In genomic region chr16:53498984-53499383, GRCh38 we compare ENCODE assay signal across 18 cellular contexts. TPM values are rescaled to one million over a fixed set of nuclear protein-coding genes. Genes with fewer than 3 reads are reported as not detected.
A peak's percentile ranks its signal among the peaks of the same experiment; 100 is the strongest.
DNase-seq lines count a peak whose midpoint lies in the region; ATAC-seq, FAIRE-seq and TF ChIP-seq lines count a peak whose summit lies in the region.
"Had no signal": no experiment of that assay in that cellular context is flagged by ENCODE, and none has a peak within 500 bp of the region (broad histone marks: within the 10 kb centered on the region; RNA-seq: fewer than 3 reads in every experiment).

No MANE protein-coding gene starts in this region.

- no peaks in the 10 kb centered on the region for H3K9me2 ChIP-seq in PC-3 (replicated peaks; ENCODE audit: low read length)

- H2AFZ ChIP-seq in PC-3 (ENCODE audit: low read length): no peak overlapping the region

- H3K9me3 ChIP-seq in esophagus muscularis mucosa (no peaks in the 10 kb centered on the region), small intestine (ENCODE audit: control insufficient read depth, low read depth) (no peaks in the 10 kb centered on the region), PC-3 (ENCODE audit: low read length) (no peaks in the 10 kb centered on the region), breast epithelium (no peaks in the 10 kb centered on the region), tibial artery (no peaks in the 10 kb centered on the region)
- H3K9me3 ChIP-seq: left ventricle myocardium inferior, ovary had no signal

- H4K20me1 ChIP-seq in PC-3 (ENCODE audit: low read length): peaks cover 8% of the 10 kb centered on the region; the same call in 1 of the 2 replicates

- BruUV-seq in PC-3 (replicated peaks; lab: Mats Ljungman, UMichigan): no TSS peak

- H3K4me1 ChIP-seq in esophagus muscularis mucosa: peaks cover 10 to 29% (median 25%) of the 10 kb centered on the region in 4 donors
- no peaks in the 10 kb centered on the region for H3K4me1 ChIP-seq in small intestine (ENCODE audit: control insufficient read depth in 2 of 2, insufficient read depth in 1 of 2, low read depth in 1 of 2, low read length in 1 of 2)
- peaks cover 15% of the 10 kb centered on the region for H3K4me1 ChIP-seq in PC-3 (ENCODE audit: insufficient read depth, low read length)
- no peaks in the 10 kb centered on the region for H3K4me1 ChIP-seq in breast epithelium
- H3K4me1 ChIP-seq in tibial artery: peaks cover 0 to 21% (median 16%) of the 10 kb centered on the region in 4 donors

- FAIRE-seq in small intestine (lab: Jason Lieb, UNC): no peak
- FAIRE-seq: GM12892 had no signal

- DNase-seq in activated CD8-positive, alpha-beta memory T cell treated with anti-CD3 and anti-CD28 coated beads, Interleukin-2, amount 10 ng/mL, durations not matched to agents 7 days and 5 days: peak; percentile 23
- no peak for DNase-seq in activated CD8-positive, alpha-beta memory T cell treated with anti-CD3 and anti-CD28 coated beads, Interleukin-2, amount 50 U/mL, for 4 hours
- no peak for DNase-seq in activated CD4-positive, alpha-beta memory T cell treated with anti-CD3 and anti-CD28 coated beads, Interleukin-2, amount 10 ng/mL, durations not matched to agents 7 days and 5 days
- DNase-seq in esophagus muscularis mucosa (ENCODE audit: extremely low spot score): peak; percentile 17
- peak; percentile 90 for DNase-seq in small intestine
- no peak for DNase-seq in PC-3
- DNase-seq in breast epithelium (ENCODE audit: low spot score in 2 of 2): no peak
- DNase-seq in tibial artery: no peak
- DNase-seq: 8988T; hypothalamus; left ventricle myocardium inferior; ovary; stimulated activated CD4-positive, alpha-beta T cell treated with anti-CD3 and anti-CD28 coated beads, Interleukin-2, amount 100 ng/mL, for 24 hours; T-helper 1 cell had no signal

- intact Hi-C loops in esophagus muscularis mucosa (cut with DNase I): no loop called here
- intact Hi-C loops in PC-3 (cut with micrococcal nuclease): no loop called here
- intact Hi-C loops in breast epithelium (cut with DNase I; ENCODE audit: low total_unique reads): no loop called here
- intact Hi-C loops in tibial artery (cut with DNase I; ENCODE audit: low total_unique reads): no loop called here

- CTCF ChIA-PET in activated CD8-positive, alpha-beta memory T cell treated with anti-CD3 and anti-CD28 coated beads, Interleukin-2, amount 10 ng/mL, durations not matched to agents 7 days and 5 days (lab: Charles Lee): interaction anchor here (1.0 to 1.5 kb wide), 3 partner anchors 8 to 21 kb away, joined by 3 to 5 read pairs (median 4); no protein-coding TSS in a partner anchor
- CTCF ChIA-PET in activated CD4-positive, alpha-beta memory T cell treated with anti-CD3 and anti-CD28 coated beads, Interleukin-2, amount 10 ng/mL, durations not matched to agents 7 days and 5 days (lab: Charles Lee): interaction anchor here (1.0 to 2.2 kb wide), 3 partner anchors 9 to 50 kb away, joined by 3 to 7 read pairs (median 3); no protein-coding TSS in a partner anchor
- CTCF ChIA-PET in PC-3 (lab: Charles Lee): no interaction called here

- peaks cover 37 to 60% (median 50%) of the 10 kb centered on the region in 4 donors for H3K36me3 ChIP-seq in esophagus muscularis mucosa
- H3K36me3 ChIP-seq in small intestine (ENCODE audit: control insufficient read depth in 2 of 2, insufficient read depth in 2 of 2, low read length in 2 of 2): peaks cover 12 to 20% of the 10 kb centered on the region in 2 donors
- H3K36me3 ChIP-seq in PC-3 (ENCODE audit: low read depth, low read length): peaks cover 4% of the 10 kb centered on the region
- H3K36me3 ChIP-seq in breast epithelium: no peaks in the 10 kb centered on the region
- peaks cover 38 to 54% (median 46%) of the 10 kb centered on the region in 3 donors for H3K36me3 ChIP-seq in tibial artery
- H3K36me3 ChIP-seq: ovary had no signal

- no peaks in the 10 kb centered on the region for H3K27me3 Mint-ChIP-seq in activated CD8-positive, alpha-beta memory T cell treated with anti-CD3 and anti-CD28 coated beads, Interleukin-2, amount 10 ng/mL, durations not matched to agents 7 days and 5 days
- no peaks in the 10 kb centered on the region for H3K27me3 Mint-ChIP-seq in activated CD4-positive, alpha-beta memory T cell treated with anti-CD3 and anti-CD28 coated beads, Interleukin-2, amount 10 ng/mL, durations not matched to agents 7 days and 5 days

- H3K27ac ChIP-seq in esophagus muscularis mucosa (replicated peaks in 1 of 4) (no peak overlapping the region), small intestine (ENCODE audit: low read depth in 1 of 2, low read length in 1 of 2) (peak overlapping the region; percentile 8 to 71), PC-3 (ENCODE audit: low read length) (no peak overlapping the region), breast epithelium (no peak overlapping the region), tibial artery (no peak overlapping the region)
- H3K27ac ChIP-seq: left ventricle myocardium inferior, ovary, RWPE1 had no signal

- no peak for ATAC-seq in activated CD8-positive, alpha-beta memory T cell treated with anti-CD3 and anti-CD28 coated beads, Interleukin-2, amount 10 ng/mL, durations not matched to agents 7 days and 5 days
- no peak for ATAC-seq in PC-3

- peaks cover 24% of the 10 kb centered on the region for H3K79me2 ChIP-seq in PC-3 (ENCODE audit: low read length)

- H3F3A ChIP-seq in PC-3 (ENCODE audit: low read length, unreplicated experiment): no peaks in the 10 kb centered on the region

- H3K4me3 ChIP-seq in esophagus muscularis mucosa (no peak overlapping the region), small intestine (ENCODE audit: low read depth in 1 of 2, low read length in 2 of 2) (no peak overlapping the region), PC-3 (ENCODE audit: low read length) (no peak overlapping the region), breast epithelium (no peak overlapping the region), tibial artery (no peak overlapping the region)
- H3K4me3 ChIP-seq: left ventricle myocardium inferior, ovary, smooth muscle cell had no signal

- TF ChIP-seq POLR2A in esophagus muscularis mucosa (IDR thresholded peaks at IDR 0.05; ENCODE audit: low read depth): no peak
- no peak for TF ChIP-seq POLR2A in breast epithelium (IDR thresholded peaks at IDR 0.05)

- TF ChIP-seq CTCF in esophagus muscularis mucosa (IDR thresholded peaks at IDR 0.05): no peak
- no peak for TF ChIP-seq CTCF in PC-3 (conservative IDR thresholded peaks at IDR 0.05; ENCODE audit: low read depth, low read length)
- TF ChIP-seq CTCF in breast epithelium (IDR thresholded peaks at IDR 0.05): no peak
- no peak for TF ChIP-seq CTCF in tibial artery (IDR thresholded peaks at IDR 0.05)

- peak overlapping the region; percentile 14 for H3K27ac Mint-ChIP-seq in activated CD8-positive, alpha-beta memory T cell treated with anti-CD3 and anti-CD28 coated beads, Interleukin-2, amount 10 ng/mL, durations not matched to agents 7 days and 5 days
- peak overlapping the region; percentile 2 for H3K27ac Mint-ChIP-seq in activated CD4-positive, alpha-beta memory T cell treated with anti-CD3 and anti-CD28 coated beads, Interleukin-2, amount 10 ng/mL, durations not matched to agents 7 days and 5 days
- H3K27ac Mint-ChIP-seq: nephron had no signal

- peaks cover 35% of the 10 kb centered on the region for H3K4me1 Mint-ChIP-seq in activated CD8-positive, alpha-beta memory T cell treated with anti-CD3 and anti-CD28 coated beads, Interleukin-2, amount 10 ng/mL, durations not matched to agents 7 days and 5 days
- peaks cover 52% of the 10 kb centered on the region for H3K4me1 Mint-ChIP-seq in activated CD4-positive, alpha-beta memory T cell treated with anti-CD3 and anti-CD28 coated beads, Interleukin-2, amount 10 ng/mL, durations not matched to agents 7 days and 5 days

- POLR2A ChIA-PET in activated CD4-positive, alpha-beta memory T cell treated with anti-CD3 and anti-CD28 coated beads, Interleukin-2, amount 10 ng/mL, durations not matched to agents 7 days and 5 days (lab: Charles Lee): interaction anchor here (1.0 to 7.2 kb wide), 5 partner anchors 9 to 64 kb away, joined by 3 to 125 read pairs (median 3); partner anchors contain the start of gene RBL2
- POLR2A ChIA-PET in PC-3 (lab: Charles Lee; ENCODE audit: unreplicated experiment): interaction anchor here (0.7 kb wide), 1 partner anchor 30 kb away, joined by 4 read pairs; no protein-coding TSS in a partner anchor

- no peak overlapping the region for H3K4me2 ChIP-seq in PC-3 (ENCODE audit: low read length)
- H3K4me2 ChIP-seq: smooth muscle cell had no signal

- WGBS in esophagus muscularis mucosa: 98% methylated on average over 4 of the region's 4 CpGs
- 28 to 55% (median 34%) methylated on average over 4 of the region's 4 CpGs for WGBS in small intestine, 3 donors

- no peak overlapping the region for H3K9ac ChIP-seq in PC-3 (ENCODE audit: low read length)

- H3K27me3 ChIP-seq in esophagus muscularis mucosa: no peaks in the 10 kb centered on the region
- no peaks in the 10 kb centered on the region for H3K27me3 ChIP-seq in small intestine (ENCODE audit: control insufficient read depth in 2 of 2, insufficient read depth in 2 of 2, low read length in 2 of 2)
- no peaks in the 10 kb centered on the region for H3K27me3 ChIP-seq in PC-3 (ENCODE audit: low read length)
- no peaks in the 10 kb centered on the region for H3K27me3 ChIP-seq in breast epithelium
- no peaks in the 10 kb centered on the region for H3K27me3 ChIP-seq in tibial artery
- H3K27me3 ChIP-seq: ovary had no signal

- no peak overlapping the region for H3K4me3 Mint-ChIP-seq in activated CD8-positive, alpha-beta memory T cell treated with anti-CD3 and anti-CD28 coated beads, Interleukin-2, amount 10 ng/mL, durations not matched to agents 7 days and 5 days
- H3K4me3 Mint-ChIP-seq in activated CD4-positive, alpha-beta memory T cell treated with anti-CD3 and anti-CD28 coated beads, Interleukin-2, amount 10 ng/mL, durations not matched to agents 7 days and 5 days: no peak overlapping the region

- no peak for TF ChIP-seq EP300 in esophagus muscularis mucosa (IDR thresholded peaks at IDR 0.05)

- H3K36me3 Mint-ChIP-seq in activated CD8-positive, alpha-beta memory T cell treated with anti-CD3 and anti-CD28 coated beads, Interleukin-2, amount 10 ng/mL, durations not matched to agents 7 days and 5 days: peaks cover 52% of the 10 kb centered on the region
- H3K36me3 Mint-ChIP-seq in activated CD4-positive, alpha-beta memory T cell treated with anti-CD3 and anti-CD28 coated beads, Interleukin-2, amount 10 ng/mL, durations not matched to agents 7 days and 5 days (ENCODE audit: low read depth): peaks cover 75% of the 10 kb centered on the region

- no peaks in the 10 kb centered on the region for H3K9me3 Mint-ChIP-seq in activated CD8-positive, alpha-beta memory T cell treated with anti-CD3 and anti-CD28 coated beads, Interleukin-2, amount 10 ng/mL, durations not matched to agents 7 days and 5 days (ENCODE audit: low read depth)
- no peaks in the 10 kb centered on the region for H3K9me3 Mint-ChIP-seq in activated CD4-positive, alpha-beta memory T cell treated with anti-CD3 and anti-CD28 coated beads, Interleukin-2, amount 10 ng/mL, durations not matched to agents 7 days and 5 days
- H3K9me3 Mint-ChIP-seq: nephron had no signal

RNA-seq across cellular contexts. Expression of gene AKTIP, which starts 4.0 kb away (rescaled TPM):
- total RNA-seq in activated CD8-positive, alpha-beta memory T cell treated with anti-CD3 and anti-CD28 coated beads, Interleukin-2, amount 10 ng/mL, durations not matched to agents 7 days and 5 days: 10 to 100 TPM; 39.7 to 45.8 TPM
- 10 to 100 TPM; 53.3 to 57.0 TPM for total RNA-seq in activated CD4-positive, alpha-beta memory T cell treated with anti-CD3 and anti-CD28 coated beads, Interleukin-2, amount 10 ng/mL, durations not matched to agents 7 days and 5 days
- total RNA-seq in esophagus muscularis mucosa (10 to 100 TPM; 44.9 to 59.7 (median 53.9) TPM), PC-3 (2014; rRNA removed) (13.2 and 32.5 TPM in 2 replicates), breast epithelium (10 to 100 TPM; 39.3 to 56.3 (median 45.3) TPM)
- 10 to 100 TPM; 15.8 to 29.5 (median 20.0) TPM for polyA plus RNA-seq in small intestine

Comparison
In these comparisons a context has a peak if more than half of its experiments do, and no peak if none do; other contexts are left out.
1. DNase-seq: peak in activated CD8-positive, alpha-beta memory T cell treated with anti-CD3 and anti-CD28 coated beads, Interleukin-2, amount 10 ng/mL, durations not matched to agents 7 days and 5 days (single experiment), esophagus muscularis mucosa (single experiment) and small intestine (single experiment); none in activated CD8-positive, alpha-beta memory T cell treated with anti-CD3 and anti-CD28 coated beads, Interleukin-2, amount 50 U/mL, for 4 hours (single experiment), activated CD4-positive, alpha-beta memory T cell treated with anti-CD3 and anti-CD28 coated beads, Interleukin-2, amount 10 ng/mL, durations not matched to agents 7 days and 5 days (single experiment), PC-3 (single experiment), breast epithelium (0 of 2) and tibial artery (0 of 2).
2. H3K27ac ChIP-seq: peak in small intestine (2 of 2); none in esophagus muscularis mucosa (0 of 4), PC-3 (single experiment), breast epithelium (0 of 2) and tibial artery (0 of 2).